1 cellular context compared by ENCODE assay signal in the genomic region with DNA sequence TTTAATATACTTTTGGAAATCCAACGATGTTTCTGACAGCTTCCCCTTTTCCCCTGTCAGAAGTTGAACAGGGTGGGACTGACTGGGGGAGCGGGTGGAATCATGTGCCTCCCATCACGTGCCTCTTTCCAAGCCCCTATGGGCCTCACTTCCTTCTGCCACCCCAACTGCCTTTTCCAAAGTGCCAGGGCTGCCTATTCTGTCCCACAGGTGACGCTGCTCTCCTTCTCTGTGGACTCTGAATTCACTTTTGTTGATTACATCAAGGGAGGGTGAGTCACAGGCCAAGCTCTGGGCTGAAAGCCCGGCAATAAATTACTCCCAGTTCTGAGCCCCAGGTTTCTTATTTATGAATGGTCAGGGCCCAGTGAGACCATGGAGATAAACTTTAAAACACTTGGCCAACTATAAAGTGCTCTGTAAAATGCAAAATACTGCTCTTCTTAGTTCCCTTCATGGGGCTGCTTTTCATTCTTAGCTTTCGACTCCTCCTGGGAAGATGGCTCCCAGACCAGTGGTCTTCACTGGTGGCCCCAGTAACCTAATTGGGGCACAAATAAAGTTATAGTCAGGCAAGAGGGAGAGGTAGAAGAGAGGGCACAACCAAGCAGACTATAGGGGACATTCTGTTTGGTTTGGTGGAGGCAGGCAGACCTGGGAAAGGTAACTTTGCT.
A peak's percentile ranks its signal among the peaks of the same experiment; 100 is the strongest.
TF ChIP-seq lines count a peak whose summit lies in the region.

No MANE protein-coding gene starts in this region.

TF ChIP-seq in HEK293, 187 proteins besides CTCF, POLR2A, EP300 and RAD21 (continued from another document and continues in another):
- TF ChIP-seq, protein P1, sequence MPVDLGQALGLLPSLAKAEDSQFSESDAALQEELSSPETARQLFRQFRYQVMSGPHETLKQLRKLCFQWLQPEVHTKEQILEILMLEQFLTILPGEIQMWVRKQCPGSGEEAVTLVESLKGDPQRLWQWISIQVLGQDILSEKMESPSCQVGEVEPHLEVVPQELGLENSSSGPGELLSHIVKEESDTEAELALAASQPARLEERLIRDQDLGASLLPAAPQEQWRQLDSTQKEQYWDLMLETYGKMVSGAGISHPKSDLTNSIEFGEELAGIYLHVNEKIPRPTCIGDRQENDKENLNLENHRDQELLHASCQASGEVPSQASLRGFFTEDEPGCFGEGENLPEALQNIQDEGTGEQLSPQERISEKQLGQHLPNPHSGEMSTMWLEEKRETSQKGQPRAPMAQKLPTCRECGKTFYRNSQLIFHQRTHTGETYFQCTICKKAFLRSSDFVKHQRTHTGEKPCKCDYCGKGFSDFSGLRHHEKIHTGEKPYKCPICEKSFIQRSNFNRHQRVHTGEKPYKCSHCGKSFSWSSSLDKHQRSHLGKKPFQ (tag by site-specific recombination; IDR thresholded peaks at IDR 0.05): no peak
- no peak for TF ChIP-seq ZNF248 (tag by site-specific recombination; IDR thresholded peaks at IDR 0.05)
- TF ChIP-seq ZNF544 (tag by site-specific recombination; IDR thresholded peaks at IDR 0.05): no peak
- TF ChIP-seq ZNF223 (tag by site-specific recombination; IDR thresholded peaks at IDR 0.05): no peak
- TF ChIP-seq ZNF670 (tag by site-specific recombination; IDR thresholded peaks at IDR 0.05; ENCODE audit: low read depth): no peak
- no peak for TF ChIP-seq HOXA7 (CRISPR knock-in tag; IDR thresholded peaks at IDR 0.05; ENCODE audit: borderline replicate concordance)
- TF ChIP-seq ZNF132 (tag by site-specific recombination; IDR thresholded peaks at IDR 0.05; ENCODE audit: borderline replicate concordance): no peak
- no peak for TF ChIP-seq ZNF354C (tag by site-specific recombination; IDR thresholded peaks at IDR 0.05; ENCODE audit: borderline replicate concordance, low read depth)
- no peak for TF ChIP-seq ZSCAN16 (tag by site-specific recombination; IDR thresholded peaks at IDR 0.05)
- TF ChIP-seq, protein P2, sequence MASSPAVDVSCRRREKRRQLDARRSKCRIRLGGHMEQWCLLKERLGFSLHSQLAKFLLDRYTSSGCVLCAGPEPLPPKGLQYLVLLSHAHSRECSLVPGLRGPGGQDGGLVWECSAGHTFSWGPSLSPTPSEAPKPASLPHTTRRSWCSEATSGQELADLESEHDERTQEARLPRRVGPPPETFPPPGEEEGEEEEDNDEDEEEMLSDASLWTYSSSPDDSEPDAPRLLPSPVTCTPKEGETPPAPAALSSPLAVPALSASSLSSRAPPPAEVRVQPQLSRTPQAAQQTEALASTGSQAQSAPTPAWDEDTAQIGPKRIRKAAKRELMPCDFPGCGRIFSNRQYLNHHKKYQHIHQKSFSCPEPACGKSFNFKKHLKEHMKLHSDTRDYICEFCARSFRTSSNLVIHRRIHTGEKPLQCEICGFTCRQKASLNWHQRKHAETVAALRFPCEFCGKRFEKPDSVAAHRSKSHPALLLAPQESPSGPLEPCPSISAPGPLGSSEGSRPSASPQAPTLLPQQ (tag by site-specific recombination; IDR thresholded peaks at IDR 0.05): peak; percentile 42; the same call in 1 of the 2 replicates
- TF ChIP-seq, protein P3, sequence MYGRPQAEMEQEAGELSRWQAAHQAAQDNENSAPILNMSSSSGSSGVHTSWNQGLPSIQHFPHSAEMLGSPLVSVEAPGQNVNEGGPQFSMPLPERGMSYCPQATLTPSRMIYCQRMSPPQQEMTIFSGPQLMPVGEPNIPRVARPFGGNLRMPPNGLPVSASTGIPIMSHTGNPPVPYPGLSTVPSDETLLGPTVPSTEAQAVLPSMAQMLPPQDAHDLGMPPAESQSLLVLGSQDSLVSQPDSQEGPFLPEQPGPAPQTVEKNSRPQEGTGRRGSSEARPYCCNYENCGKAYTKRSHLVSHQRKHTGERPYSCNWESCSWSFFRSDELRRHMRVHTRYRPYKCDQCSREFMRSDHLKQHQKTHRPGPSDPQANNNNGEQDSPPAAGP (tag by site-specific recombination; IDR thresholded peaks at IDR 0.05): 0 out of 2 replicates have a peak, but pooled peaks have one; percentile 21
- TF ChIP-seq, protein P4, sequence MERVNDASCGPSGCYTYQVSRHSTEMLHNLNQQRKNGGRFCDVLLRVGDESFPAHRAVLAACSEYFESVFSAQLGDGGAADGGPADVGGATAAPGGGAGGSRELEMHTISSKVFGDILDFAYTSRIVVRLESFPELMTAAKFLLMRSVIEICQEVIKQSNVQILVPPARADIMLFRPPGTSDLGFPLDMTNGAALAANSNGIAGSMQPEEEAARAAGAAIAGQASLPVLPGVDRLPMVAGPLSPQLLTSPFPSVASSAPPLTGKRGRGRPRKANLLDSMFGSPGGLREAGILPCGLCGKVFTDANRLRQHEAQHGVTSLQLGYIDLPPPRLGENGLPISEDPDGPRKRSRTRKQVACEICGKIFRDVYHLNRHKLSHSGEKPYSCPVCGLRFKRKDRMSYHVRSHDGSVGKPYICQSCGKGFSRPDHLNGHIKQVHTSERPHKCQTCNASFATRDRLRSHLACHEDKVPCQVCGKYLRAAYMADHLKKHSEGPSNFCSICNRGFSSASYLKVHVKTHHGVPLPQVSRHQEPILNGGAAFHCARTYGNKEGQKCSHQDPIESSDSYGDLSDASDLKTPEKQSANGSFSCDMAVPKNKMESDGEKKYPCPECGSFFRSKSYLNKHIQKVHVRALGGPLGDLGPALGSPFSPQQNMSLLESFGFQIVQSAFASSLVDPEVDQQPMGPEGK (tag by site-specific recombination; IDR thresholded peaks at IDR 0.05): peak; percentile 68
- no peak for TF ChIP-seq MEIS1 (CRISPR knock-in tag; IDR thresholded peaks at IDR 0.05; ENCODE audit: borderline replicate concordance)
- no peak for TF ChIP-seq ZNF341 (tag by site-specific recombination; IDR thresholded peaks at IDR 0.05; ENCODE audit: low read depth)
- no peak for TF ChIP-seq ZNF514 (tag by site-specific recombination; IDR thresholded peaks at IDR 0.05)
- TF ChIP-seq, protein P5, sequence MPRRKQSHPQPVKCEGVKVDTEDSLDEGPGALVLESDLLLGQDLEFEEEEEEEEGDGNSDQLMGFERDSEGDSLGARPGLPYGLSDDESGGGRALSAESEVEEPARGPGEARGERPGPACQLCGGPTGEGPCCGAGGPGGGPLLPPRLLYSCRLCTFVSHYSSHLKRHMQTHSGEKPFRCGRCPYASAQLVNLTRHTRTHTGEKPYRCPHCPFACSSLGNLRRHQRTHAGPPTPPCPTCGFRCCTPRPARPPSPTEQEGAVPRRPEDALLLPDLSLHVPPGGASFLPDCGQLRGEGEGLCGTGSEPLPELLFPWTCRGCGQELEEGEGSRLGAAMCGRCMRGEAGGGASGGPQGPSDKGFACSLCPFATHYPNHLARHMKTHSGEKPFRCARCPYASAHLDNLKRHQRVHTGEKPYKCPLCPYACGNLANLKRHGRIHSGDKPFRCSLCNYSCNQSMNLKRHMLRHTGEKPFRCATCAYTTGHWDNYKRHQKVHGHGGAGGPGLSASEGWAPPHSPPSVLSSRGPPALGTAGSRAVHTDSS (tag by site-specific recombination; IDR thresholded peaks at IDR 0.05): no peak
- no peak for TF ChIP-seq BCL11B (tag by site-specific recombination; IDR thresholded peaks at IDR 0.05; ENCODE audit: low read depth)
- TF ChIP-seq, protein P6, sequence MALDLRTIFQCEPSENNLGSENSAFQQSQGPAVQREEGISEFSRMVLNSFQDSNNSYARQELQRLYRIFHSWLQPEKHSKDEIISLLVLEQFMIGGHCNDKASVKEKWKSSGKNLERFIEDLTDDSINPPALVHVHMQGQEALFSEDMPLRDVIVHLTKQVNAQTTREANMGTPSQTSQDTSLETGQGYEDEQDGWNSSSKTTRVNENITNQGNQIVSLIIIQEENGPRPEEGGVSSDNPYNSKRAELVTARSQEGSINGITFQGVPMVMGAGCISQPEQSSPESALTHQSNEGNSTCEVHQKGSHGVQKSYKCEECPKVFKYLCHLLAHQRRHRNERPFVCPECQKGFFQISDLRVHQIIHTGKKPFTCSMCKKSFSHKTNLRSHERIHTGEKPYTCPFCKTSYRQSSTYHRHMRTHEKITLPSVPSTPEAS (tag by site-specific recombination; IDR thresholded peaks at IDR 0.05): no peak
- TF ChIP-seq OSR2 (tag by site-specific recombination; IDR thresholded peaks at IDR 0.05): no peak
- 0 out of 2 replicates have a peak, but pooled peaks have one; percentile 3 for TF ChIP-seq ZNF184 (tag by site-specific recombination; IDR thresholded peaks at IDR 0.05)
- TF ChIP-seq ZNF530 (tag by site-specific recombination; IDR thresholded peaks at IDR 0.05; ENCODE audit: low read depth): no peak
- no peak for TF ChIP-seq ZNF433 (tag by site-specific recombination; IDR thresholded peaks at IDR 0.05; ENCODE audit: low read depth)
- TF ChIP-seq, protein P7, sequence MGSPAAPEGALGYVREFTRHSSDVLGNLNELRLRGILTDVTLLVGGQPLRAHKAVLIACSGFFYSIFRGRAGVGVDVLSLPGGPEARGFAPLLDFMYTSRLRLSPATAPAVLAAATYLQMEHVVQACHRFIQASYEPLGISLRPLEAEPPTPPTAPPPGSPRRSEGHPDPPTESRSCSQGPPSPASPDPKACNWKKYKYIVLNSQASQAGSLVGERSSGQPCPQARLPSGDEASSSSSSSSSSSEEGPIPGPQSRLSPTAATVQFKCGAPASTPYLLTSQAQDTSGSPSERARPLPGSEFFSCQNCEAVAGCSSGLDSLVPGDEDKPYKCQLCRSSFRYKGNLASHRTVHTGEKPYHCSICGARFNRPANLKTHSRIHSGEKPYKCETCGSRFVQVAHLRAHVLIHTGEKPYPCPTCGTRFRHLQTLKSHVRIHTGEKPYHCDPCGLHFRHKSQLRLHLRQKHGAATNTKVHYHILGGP (tag by site-specific recombination; IDR thresholded peaks at IDR 0.05): no peak
- TF ChIP-seq, protein P8, sequence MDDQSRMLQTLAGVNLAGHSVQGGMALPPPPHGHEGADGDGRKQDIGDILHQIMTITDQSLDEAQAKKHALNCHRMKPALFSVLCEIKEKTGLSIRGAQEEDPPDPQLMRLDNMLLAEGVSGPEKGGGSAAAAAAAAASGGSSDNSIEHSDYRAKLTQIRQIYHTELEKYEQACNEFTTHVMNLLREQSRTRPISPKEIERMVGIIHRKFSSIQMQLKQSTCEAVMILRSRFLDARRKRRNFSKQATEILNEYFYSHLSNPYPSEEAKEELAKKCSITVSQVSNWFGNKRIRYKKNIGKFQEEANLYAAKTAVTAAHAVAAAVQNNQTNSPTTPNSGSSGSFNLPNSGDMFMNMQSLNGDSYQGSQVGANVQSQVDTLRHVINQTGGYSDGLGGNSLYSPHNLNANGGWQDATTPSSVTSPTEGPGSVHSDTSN (CRISPR knock-in tag; IDR thresholded peaks at IDR 0.05): no peak
- no peak for TF ChIP-seq GFI1B (tag by site-specific recombination; IDR thresholded peaks at IDR 0.05)
- no peak for TF ChIP-seq KLF7 (tag by site-specific recombination; IDR thresholded peaks at IDR 0.05; ENCODE audit: borderline replicate concordance)
- no peak for TF ChIP-seq ZNF423 (tag by site-specific recombination; IDR thresholded peaks at IDR 0.05)
- TF ChIP-seq, protein P9, sequence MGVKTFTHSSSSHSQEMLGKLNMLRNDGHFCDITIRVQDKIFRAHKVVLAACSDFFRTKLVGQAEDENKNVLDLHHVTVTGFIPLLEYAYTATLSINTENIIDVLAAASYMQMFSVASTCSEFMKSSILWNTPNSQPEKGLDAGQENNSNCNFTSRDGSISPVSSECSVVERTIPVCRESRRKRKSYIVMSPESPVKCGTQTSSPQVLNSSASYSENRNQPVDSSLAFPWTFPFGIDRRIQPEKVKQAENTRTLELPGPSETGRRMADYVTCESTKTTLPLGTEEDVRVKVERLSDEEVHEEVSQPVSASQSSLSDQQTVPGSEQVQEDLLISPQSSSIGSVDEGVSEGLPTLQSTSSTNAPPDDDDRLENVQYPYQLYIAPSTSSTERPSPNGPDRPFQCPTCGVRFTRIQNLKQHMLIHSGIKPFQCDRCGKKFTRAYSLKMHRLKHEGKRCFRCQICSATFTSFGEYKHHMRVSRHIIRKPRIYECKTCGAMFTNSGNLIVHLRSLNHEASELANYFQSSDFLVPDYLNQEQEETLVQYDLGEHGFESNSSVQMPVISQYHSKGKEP (tag by site-specific recombination; IDR thresholded peaks at IDR 0.05): no peak
- TF ChIP-seq ZNF239 (tag by site-specific recombination; IDR thresholded peaks at IDR 0.05): no peak
- no peak for TF ChIP-seq ZBTB48 (tag by site-specific recombination; IDR thresholded peaks at IDR 0.05)
- TF ChIP-seq ZSCAN23 (tag by site-specific recombination; IDR thresholded peaks at IDR 0.05): no peak
- TF ChIP-seq ZSCAN30 (tag by site-specific recombination; IDR thresholded peaks at IDR 0.05): 0 out of 2 replicates have a peak, but pooled peaks have one; percentile 43
- TF ChIP-seq ZXDB (tag by site-specific recombination; IDR thresholded peaks at IDR 0.05): peak; percentile 22; the same call in 1 of the 2 replicates
- TF ChIP-seq ZNF23 (tag by site-specific recombination; IDR thresholded peaks at IDR 0.05; ENCODE audit: borderline replicate concordance): no peak
- TF ChIP-seq ZNF174 (tag by site-specific recombination; IDR thresholded peaks at IDR 0.05): no peak
- no peak for TF ChIP-seq ZNF560 (tag by site-specific recombination; IDR thresholded peaks at IDR 0.05; ENCODE audit: borderline replicate concordance)
- TF ChIP-seq ZNF48 (tag by site-specific recombination; IDR thresholded peaks at IDR 0.05): no peak
- TF ChIP-seq ZNF473 (tag by site-specific recombination; IDR thresholded peaks at IDR 0.05): no peak
- no peak for TF ChIP-seq ZBTB17 (tag by site-specific recombination; IDR thresholded peaks at IDR 0.05)
- TF ChIP-seq, protein P10, sequence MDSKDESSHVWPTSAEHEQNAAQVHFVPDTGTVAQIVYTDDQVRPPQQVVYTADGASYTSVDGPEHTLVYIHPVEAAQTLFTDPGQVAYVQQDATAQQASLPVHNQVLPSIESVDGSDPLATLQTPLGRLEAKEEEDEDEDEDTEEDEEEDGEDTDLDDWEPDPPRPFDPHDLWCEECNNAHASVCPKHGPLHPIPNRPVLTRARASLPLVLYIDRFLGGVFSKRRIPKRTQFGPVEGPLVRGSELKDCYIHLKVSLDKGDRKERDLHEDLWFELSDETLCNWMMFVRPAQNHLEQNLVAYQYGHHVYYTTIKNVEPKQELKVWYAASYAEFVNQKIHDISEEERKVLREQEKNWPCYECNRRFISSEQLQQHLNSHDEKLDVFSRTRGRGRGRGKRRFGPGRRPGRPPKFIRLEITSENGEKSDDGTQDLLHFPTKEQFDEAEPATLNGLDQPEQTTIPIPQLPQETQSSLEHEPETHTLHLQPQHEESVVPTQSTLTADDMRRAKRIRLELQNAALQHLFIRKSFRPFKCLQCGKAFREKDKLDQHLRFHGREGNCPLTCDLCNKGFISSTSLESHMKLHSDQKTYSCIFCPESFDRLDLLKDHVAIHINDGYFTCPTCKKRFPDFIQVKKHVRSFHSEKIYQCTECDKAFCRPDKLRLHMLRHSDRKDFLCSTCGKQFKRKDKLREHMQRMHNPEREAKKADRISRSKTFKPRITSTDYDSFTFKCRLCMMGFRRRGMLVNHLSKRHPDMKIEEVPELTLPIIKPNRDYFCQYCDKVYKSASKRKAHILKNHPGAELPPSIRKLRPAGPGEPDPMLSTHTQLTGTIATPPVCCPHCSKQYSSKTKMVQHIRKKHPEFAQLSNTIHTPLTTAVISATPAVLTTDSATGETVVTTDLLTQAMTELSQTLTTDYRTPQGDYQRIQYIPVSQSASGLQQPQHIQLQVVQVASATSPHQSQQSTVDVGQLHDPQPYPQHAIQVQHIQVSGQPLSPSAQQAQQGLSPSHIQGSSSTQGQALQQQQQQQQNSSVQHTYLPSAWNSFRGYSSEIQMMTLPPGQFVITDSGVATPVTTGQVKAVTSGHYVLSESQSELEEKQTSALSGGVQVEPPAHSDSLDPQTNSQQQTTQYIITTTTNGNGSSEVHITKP (tag by site-specific recombination; IDR thresholded peaks at IDR 0.05): 0 out of 2 replicates have a peak, but pooled peaks have one; percentile 23
- no peak for TF ChIP-seq YY2 (tag by site-specific recombination; IDR thresholded peaks at IDR 0.05)
- no peak for TF ChIP-seq SP3 (tag by site-specific recombination; IDR thresholded peaks at IDR 0.05)
- TF ChIP-seq ZNF211 (tag by site-specific recombination; IDR thresholded peaks at IDR 0.05; ENCODE audit: low read depth): no peak
- TF ChIP-seq ZNF404 (tag by site-specific recombination; IDR thresholded peaks at IDR 0.05): no peak
- TF ChIP-seq KLF8 (tag by site-specific recombination; IDR thresholded peaks at IDR 0.05): no peak
- no peak for TF ChIP-seq ZNF24 (tag by site-specific recombination; IDR thresholded peaks at IDR 0.05)
